ENCODE assay signal across 1 cellular context in the genomic region with DNA sequence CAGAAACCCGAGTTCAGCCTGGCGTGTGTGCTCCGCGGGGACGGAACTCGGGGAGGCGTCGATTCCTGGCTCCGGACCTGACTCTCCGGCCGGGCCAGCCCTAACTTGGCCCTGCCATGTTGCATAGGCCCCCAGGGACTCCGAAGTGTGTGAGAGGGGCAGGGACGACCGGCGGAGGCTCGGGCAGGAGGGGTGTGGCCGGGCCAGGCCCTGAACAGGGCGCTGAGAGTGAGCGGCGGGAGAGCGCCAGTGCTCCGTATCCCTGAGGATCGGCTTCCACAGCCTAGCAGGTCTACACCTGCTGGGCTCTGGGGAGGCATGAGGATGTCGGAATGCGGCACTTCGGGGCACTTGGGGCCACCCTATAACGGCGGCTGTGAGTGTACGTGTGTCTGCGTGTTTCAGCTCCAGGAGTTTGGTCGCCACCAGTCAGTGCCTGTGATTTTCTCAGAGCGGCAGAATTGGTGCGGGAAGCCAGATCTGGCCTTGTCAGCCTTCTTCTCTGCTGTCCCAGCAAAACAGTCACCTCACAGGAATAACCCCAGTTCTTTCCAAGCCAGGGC.
TF ChIP-seq lines count a peak whose summit lies in the region.

No MANE protein-coding gene starts in this region.

TF ChIP-seq in GM23338, 12 proteins besides CTCF, POLR2A, EP300 and RAD21 (continued from another document):
- TF ChIP-seq, protein P1, sequence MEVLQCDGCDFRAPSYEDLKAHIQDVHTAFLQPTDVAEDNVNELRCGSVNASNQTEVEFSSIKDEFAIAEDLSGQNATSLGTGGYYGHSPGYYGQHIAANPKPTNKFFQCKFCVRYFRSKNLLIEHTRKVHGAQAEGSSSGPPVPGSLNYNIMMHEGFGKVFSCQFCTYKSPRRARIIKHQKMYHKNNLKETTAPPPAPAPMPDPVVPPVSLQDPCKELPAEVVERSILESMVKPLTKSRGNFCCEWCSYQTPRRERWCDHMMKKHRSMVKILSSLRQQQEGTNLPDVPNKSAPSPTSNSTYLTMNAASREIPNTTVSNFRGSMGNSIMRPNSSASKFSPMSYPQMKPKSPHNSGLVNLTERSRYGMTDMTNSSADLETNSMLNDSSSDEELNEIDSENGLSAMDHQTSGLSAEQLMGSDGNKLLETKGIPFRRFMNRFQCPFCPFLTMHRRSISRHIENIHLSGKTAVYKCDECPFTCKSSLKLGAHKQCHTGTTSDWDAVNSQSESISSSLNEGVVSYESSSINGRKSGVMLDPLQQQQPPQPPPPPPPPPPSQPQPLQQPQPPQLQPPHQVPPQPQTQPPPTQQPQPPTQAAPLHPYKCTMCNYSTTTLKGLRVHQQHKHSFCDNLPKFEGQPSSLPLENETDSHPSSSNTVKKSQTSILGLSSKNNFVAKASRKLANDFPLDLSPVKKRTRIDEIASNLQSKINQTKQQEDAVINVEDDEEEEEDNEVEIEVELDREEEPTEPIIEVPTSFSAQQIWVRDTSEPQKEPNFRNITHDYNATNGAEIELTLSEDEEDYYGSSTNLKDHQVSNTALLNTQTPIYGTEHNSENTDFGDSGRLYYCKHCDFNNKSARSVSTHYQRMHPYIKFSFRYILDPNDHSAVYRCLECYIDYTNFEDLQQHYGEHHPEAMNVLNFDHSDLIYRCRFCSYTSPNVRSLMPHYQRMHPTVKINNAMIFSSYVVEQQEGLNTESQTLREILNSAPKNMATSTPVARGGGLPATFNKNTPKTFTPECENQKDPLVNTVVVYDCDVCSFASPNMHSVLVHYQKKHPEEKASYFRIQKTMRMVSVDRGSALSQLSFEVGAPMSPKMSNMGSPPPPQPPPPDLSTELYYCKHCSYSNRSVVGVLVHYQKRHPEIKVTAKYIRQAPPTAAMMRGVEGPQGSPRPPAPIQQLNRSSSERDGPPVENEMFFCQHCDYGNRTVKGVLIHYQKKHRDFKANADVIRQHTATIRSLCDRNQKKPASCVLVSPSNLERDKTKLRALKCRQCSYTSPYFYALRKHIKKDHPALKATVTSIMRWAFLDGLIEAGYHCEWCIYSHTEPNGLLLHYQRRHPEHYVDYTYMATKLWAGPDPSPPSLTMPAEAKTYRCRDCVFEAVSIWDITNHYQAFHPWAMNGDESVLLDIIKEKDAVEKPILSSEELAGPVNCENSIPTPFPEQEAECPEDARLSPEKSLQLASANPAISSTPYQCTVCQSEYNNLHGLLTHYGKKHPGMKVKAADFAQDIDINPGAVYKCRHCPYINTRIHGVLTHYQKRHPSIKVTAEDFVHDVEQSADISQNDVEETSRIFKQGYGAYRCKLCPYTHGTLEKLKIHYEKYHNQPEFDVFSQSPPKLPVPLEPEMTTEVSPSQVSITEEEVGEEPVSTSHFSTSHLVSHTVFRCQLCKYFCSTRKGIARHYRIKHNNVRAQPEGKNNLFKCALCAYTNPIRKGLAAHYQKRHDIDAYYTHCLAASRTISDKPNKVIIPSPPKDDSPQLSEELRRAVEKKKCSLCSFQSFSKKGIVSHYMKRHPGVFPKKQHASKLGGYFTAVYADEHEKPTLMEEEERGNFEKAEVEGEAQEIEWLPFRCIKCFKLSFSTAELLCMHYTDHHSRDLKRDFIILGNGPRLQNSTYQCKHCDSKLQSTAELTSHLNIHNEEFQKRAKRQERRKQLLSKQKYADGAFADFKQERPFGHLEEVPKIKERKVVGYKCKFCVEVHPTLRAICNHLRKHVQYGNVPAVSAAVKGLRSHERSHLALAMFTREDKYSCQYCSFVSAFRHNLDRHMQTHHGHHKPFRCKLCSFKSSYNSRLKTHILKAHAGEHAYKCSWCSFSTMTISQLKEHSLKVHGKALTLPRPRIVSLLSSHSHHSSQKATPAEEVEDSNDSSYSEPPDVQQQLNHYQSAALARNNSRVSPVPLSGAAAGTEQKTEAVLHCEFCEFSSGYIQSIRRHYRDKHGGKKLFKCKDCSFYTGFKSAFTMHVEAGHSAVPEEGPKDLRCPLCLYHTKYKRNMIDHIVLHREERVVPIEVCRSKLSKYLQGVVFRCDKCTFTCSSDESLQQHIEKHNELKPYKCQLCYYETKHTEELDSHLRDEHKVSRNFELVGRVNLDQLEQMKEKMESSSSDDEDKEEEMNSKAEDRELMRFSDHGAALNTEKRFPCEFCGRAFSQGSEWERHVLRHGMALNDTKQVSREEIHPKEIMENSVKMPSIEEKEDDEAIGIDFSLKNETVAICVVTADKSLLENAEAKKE (CRISPR knock-in tag; IDR thresholded peaks at IDR 0.05), result no peak
- TF ChIP-seq CREB1 (CRISPR knock-in tag; IDR thresholded peaks at IDR 0.05; ENCODE audit: low read depth) (no peak), EZH2phosphoT487 (IDR thresholded peaks at IDR 0.05; ENCODE audit: unreplicated experiment) (no peak), JUNB (IDR thresholded peaks at IDR 0.05; ENCODE audit: unreplicated experiment) (no peak), ZNF331 (CRISPR knock-in tag; IDR thresholded peaks at IDR 0.05; ENCODE audit: low read depth) (no peak), NANOG (IDR thresholded peaks at IDR 0.05; ENCODE audit: borderline replicate concordance) (no peak), EZH2 (IDR thresholded peaks at IDR 0.05; ENCODE audit: low read depth, unreplicated experiment) (no peak), ZNF114 (CRISPR knock-in tag; IDR thresholded peaks at IDR 0.05) (no peak), POLR2AphosphoS5 (IDR thresholded peaks at IDR 0.05; ENCODE audit: low read depth) (no peak)
- TF ChIP-seq, protein P2, sequence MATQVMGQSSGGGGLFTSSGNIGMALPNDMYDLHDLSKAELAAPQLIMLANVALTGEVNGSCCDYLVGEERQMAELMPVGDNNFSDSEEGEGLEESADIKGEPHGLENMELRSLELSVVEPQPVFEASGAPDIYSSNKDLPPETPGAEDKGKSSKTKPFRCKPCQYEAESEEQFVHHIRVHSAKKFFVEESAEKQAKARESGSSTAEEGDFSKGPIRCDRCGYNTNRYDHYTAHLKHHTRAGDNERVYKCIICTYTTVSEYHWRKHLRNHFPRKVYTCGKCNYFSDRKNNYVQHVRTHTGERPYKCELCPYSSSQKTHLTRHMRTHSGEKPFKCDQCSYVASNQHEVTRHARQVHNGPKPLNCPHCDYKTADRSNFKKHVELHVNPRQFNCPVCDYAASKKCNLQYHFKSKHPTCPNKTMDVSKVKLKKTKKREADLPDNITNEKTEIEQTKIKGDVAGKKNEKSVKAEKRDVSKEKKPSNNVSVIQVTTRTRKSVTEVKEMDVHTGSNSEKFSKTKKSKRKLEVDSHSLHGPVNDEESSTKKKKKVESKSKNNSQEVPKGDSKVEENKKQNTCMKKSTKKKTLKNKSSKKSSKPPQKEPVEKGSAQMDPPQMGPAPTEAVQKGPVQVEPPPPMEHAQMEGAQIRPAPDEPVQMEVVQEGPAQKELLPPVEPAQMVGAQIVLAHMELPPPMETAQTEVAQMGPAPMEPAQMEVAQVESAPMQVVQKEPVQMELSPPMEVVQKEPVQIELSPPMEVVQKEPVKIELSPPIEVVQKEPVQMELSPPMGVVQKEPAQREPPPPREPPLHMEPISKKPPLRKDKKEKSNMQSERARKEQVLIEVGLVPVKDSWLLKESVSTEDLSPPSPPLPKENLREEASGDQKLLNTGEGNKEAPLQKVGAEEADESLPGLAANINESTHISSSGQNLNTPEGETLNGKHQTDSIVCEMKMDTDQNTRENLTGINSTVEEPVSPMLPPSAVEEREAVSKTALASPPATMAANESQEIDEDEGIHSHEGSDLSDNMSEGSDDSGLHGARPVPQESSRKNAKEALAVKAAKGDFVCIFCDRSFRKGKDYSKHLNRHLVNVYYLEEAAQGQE (IDR thresholded peaks at IDR 0.05; ENCODE audit: unreplicated experiment), result no peak
- TF ChIP-seq, protein P3, sequence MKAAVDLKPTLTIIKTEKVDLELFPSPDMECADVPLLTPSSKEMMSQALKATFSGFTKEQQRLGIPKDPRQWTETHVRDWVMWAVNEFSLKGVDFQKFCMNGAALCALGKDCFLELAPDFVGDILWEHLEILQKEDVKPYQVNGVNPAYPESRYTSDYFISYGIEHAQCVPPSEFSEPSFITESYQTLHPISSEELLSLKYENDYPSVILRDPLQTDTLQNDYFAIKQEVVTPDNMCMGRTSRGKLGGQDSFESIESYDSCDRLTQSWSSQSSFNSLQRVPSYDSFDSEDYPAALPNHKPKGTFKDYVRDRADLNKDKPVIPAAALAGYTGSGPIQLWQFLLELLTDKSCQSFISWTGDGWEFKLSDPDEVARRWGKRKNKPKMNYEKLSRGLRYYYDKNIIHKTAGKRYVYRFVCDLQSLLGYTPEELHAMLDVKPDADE (IDR thresholded peaks at IDR 0.05), result no peak
